17 cellular contexts compared by ENCODE assay signal in genomic region chr2:96330407-96330806, GRCh38. TPM values are rescaled to one million over a fixed set of nuclear protein-coding genes. Genes with fewer than 3 reads are reported as not detected.
A peak's percentile ranks its signal among the peaks of the same experiment; 100 is the strongest.
DNase-seq lines count a peak whose midpoint lies in the region; ATAC-seq, FAIRE-seq and TF ChIP-seq lines count a peak whose summit lies in the region.
"Had no signal": no experiment of that assay in that cellular context is flagged by ENCODE, and none has a peak within 500 bp of the region (broad histone marks: within the 10 kb centered on the region; RNA-seq: fewer than 3 reads in every experiment).

No MANE protein-coding gene starts in this region.

- H3K4me3 ChIP-seq in right lobe of liver (no peak overlapping the region), HepG2 (replicated peaks in 1 of 3; ENCODE audit: insufficient read depth in 1 of 3, low read depth in 2 of 3, low read length in 3 of 3) (no peak overlapping the region), SK-N-SH (ENCODE audit: low read depth in 2 of 2, low read length in 1 of 2) (no peak overlapping the region), fibroblast of the aortic adventitia (ENCODE audit: low read depth, low read length) (no peak overlapping the region)
- H3K4me3 ChIP-seq: colonic mucosa, GM23338 had no signal

- POLR2A ChIA-PET in HepG2 (lab: Yijun Ruan, JAX) (interaction anchor here (0.6 to 1.4 kb wide), 2 partner anchors 24 to 71 kb away, joined by 3 to 4 read pairs; no protein-coding TSS in a partner anchor), SK-N-SH (lab: Yijun Ruan, JAX) (no interaction called here)

- H3K9me3 ChIP-seq in right lobe of liver (no peaks in the 10 kb centered on the region), HepG2 (ENCODE audit: low read length) (no peaks in the 10 kb centered on the region), SK-N-SH (no peaks in the 10 kb centered on the region)
- H3K9me3 ChIP-seq: colonic mucosa had no signal

- no TSS peak for BruUV-seq in HepG2 (replicated peaks; lab: Mats Ljungman, UMichigan)

- no peak overlapping the region for H3K9ac ChIP-seq in HepG2 (ENCODE audit: insufficient read depth, low read depth, low read length)
- H3K9ac ChIP-seq in SK-N-SH, result no peak overlapping the region

- in situ Hi-C loops in HepG2 (cut with HindIII; ENCODE audit: extremely low pct_ligation_motif_present, low pct_unique_long_range_greater_than_20kb), result no loop called here

- WGBS in right lobe of liver (ENCODE audit: insufficient coverage, low coverage, low lambda C conversion rate, missing lambda C conversion rate), result 7% methylated on average over 1 of the region's 1 CpG
- WGBS in HepG2 (ENCODE audit: low lambda C conversion rate), result 96% methylated on average over 1 of the region's 1 CpG
- WGBS in SK-N-SH (ENCODE audit: low lambda C conversion rate), result 44% methylated on average over 1 of the region's 1 CpG

- ATAC-seq in right lobe of liver, result peak; percentile 39 to 84 (median 52)
- ATAC-seq in HepG2, result no peak
- no peak for ATAC-seq in HG03439 (IDR thresholded peaks at IDR 0.05; ENCODE audit: unreplicated experiment)
- ATAC-seq in HG02759 (IDR thresholded peaks at IDR 0.05; ENCODE audit: unreplicated experiment), result no peak
- no peak for ATAC-seq in GM18858 (IDR thresholded peaks at IDR 0.05; ENCODE audit: unreplicated experiment)
- ATAC-seq: GM23338 had no signal

- CTCF ChIA-PET in HepG2 (lab: Yijun Ruan, JAX; ENCODE audit: low intra/inter-chr PET ratio, low total read pairs), result no interaction called here
- CTCF ChIA-PET in SK-N-SH (lab: Yijun Ruan, JAX), result interaction anchor here (1.3 kb wide), 1 partner anchor 179 kb away, joined by 4 read pairs; no protein-coding TSS in a partner anchor

- peaks cover 14% of the 10 kb centered on the region for H3F3A ChIP-seq in SK-N-SH (replicated peaks; ENCODE audit: insufficient read depth)

- no peaks in the 10 kb centered on the region for H3K9me2 ChIP-seq in SK-N-SH

- TF ChIP-seq CTCF in right lobe of liver (IDR thresholded peaks at IDR 0.05) (no peak), HepG2 (CRISPR knock-in tag; IDR thresholded peaks at IDR 0.05) (no peak), SK-N-SH (IDR thresholded peaks at IDR 0.05) (no peak), fibroblast of the aortic adventitia (IDR thresholded peaks at IDR 0.05; ENCODE audit: insufficient read depth, low read length) (no peak)

- H3K27me3 ChIP-seq in right lobe of liver (no peaks in the 10 kb centered on the region), HepG2 (ENCODE audit: control insufficient read depth in 1 of 2, insufficient read depth in 2 of 2, low read length in 2 of 2) (no peaks in the 10 kb centered on the region), SK-N-SH (ENCODE audit: insufficient read depth) (no peaks in the 10 kb centered on the region)
- H3K27me3 ChIP-seq: colonic mucosa had no signal

- H3K4me1 ChIP-seq in right lobe of liver, result peaks cover 0 to 23% (median 3%) of the 10 kb centered on the region in 4 donors
- peaks cover 30% of the 10 kb centered on the region for H3K4me1 ChIP-seq in HepG2 (ENCODE audit: insufficient read depth, low read length)
- peaks cover 8 to 10% of the 10 kb centered on the region in 2 experiments; a peak in 1 of 4 replicates for H3K4me1 ChIP-seq in SK-N-SH (ENCODE audit: control insufficient read depth in 1 of 2, insufficient read depth in 2 of 2, low read depth in 1 of 2, low read length in 1 of 2)

- no peak overlapping the region for H2AFZ ChIP-seq in HepG2 (ENCODE audit: low read length)
- H2AFZ ChIP-seq in SK-N-SH (ENCODE audit: low read depth), result no peak overlapping the region
- H2AFZ ChIP-seq: GM23338 had no signal

- FAIRE-seq in HepG2 (lab: Jason Lieb, UNC), result no peak
- FAIRE-seq: islet of Langerhans had no signal

- H3K4me2 ChIP-seq in HepG2 (ENCODE audit: low read depth, low read length) (no peak overlapping the region), SK-N-SH (no peak overlapping the region)
- H3K4me2 ChIP-seq: GM23338 had no signal

- TF ChIP-seq RAD21 in HepG2 (CRISPR knock-in tag; IDR thresholded peaks at IDR 0.05) (no peak), SK-N-SH (IDR thresholded peaks at IDR 0.05; ENCODE audit: low read length) (no peak)

- H3K27ac ChIP-seq in right lobe of liver, result peak overlapping the region in 1 of 3 donors; percentile 31
- no peak overlapping the region for H3K27ac ChIP-seq in HepG2 (ENCODE audit: extremely low read length, insufficient read depth, low read length)
- H3K27ac ChIP-seq in SK-N-SH (ENCODE audit: low read depth in 2 of 2, low read length in 1 of 2), result peak overlapping the region in 1 of 2 experiments; percentile 84; a peak in 2 of 4 replicates
- H3K27ac ChIP-seq: colonic mucosa had no signal

- no peaks in the 10 kb centered on the region for H3K36me3 ChIP-seq in right lobe of liver
- peaks cover 5 to 15% of the 10 kb centered on the region in 2 experiments; a peak in 4 of 5 replicates for H3K36me3 ChIP-seq in HepG2 (replicated peaks in 1 of 2; ENCODE audit: control insufficient read depth in 1 of 2, insufficient read depth in 2 of 2, low read length in 2 of 2)
- H3K36me3 ChIP-seq in SK-N-SH (replicated peaks in 1 of 2; ENCODE audit: control insufficient read depth in 1 of 2, insufficient read depth in 2 of 2, low read length in 1 of 2), result peaks cover 0 to 5% of the 10 kb centered on the region in 2 experiments
- H3K36me3 ChIP-seq: colonic mucosa had no signal

- TF ChIP-seq EP300 in HepG2 (IDR thresholded peaks at IDR 0.05; ENCODE audit: low read depth in 2 of 2, low read length in 2 of 2) (no peak), HepG2 (CRISPR knock-in tag; IDR thresholded peaks at IDR 0.05; ENCODE audit: borderline replicate concordance) (no peak), SK-N-SH (IDR thresholded peaks at IDR 0.05; ENCODE audit: borderline replicate concordance in 1 of 2, low read depth in 1 of 2, low read length in 1 of 2) (no peak)

- intact Hi-C loops in right lobe of liver (cut with DNase I), result no loop called here
- intact Hi-C loops in HepG2 (cut with micrococcal nuclease; ENCODE audit: unreplicated experiment), result no loop called here

- H3K79me2 ChIP-seq in HepG2 (ENCODE audit: insufficient read depth, low read length), result peaks cover 2% of the 10 kb centered on the region
- peaks cover 15% of the 10 kb centered on the region for H3K79me2 ChIP-seq in SK-N-SH (ENCODE audit: insufficient read depth)

- no peaks in the 10 kb centered on the region for H4K20me1 ChIP-seq in HepG2 (ENCODE audit: insufficient read depth, low read length)
- no peaks in the 10 kb centered on the region for H4K20me1 ChIP-seq in SK-N-SH (ENCODE audit: insufficient read depth)

- TF ChIP-seq POLR2A in right lobe of liver (IDR thresholded peaks at IDR 0.05) (no peak), HepG2 (IDR thresholded peaks at IDR 0.05; ENCODE audit: insufficient read depth in 1 of 2, low read depth in 2 of 2, low read length in 2 of 2) (no peak)

- DNase-seq in right lobe of liver, result no peak
- DNase-seq in HepG2 (ENCODE audit: low spot score), result no peak
- DNase-seq in SK-N-SH, result no peak
- peak; percentile 68 for DNase-seq in fibroblast of the aortic adventitia (ENCODE audit: low read depth)
- DNase-seq in NCI-H1436 (lab: John Stamatoyannopoulos, UW), result no peak
- DNase-seq: activated CD8-positive, alpha-beta memory T cell treated with anti-CD3 and anti-CD28 coated beads, Interleukin-2, amount 50 U/mL, for 4 hours; activated naive CD8-positive, alpha-beta T cell treated with anti-CD3 and anti-CD28 coated beads, Interleukin-2, amount 10 ng/mL, durations not matched to agents 7 days and 5 days; colonic mucosa; foreskin melanocyte; NCI-H1092 treated with DMSO at 0.1 percent for 48 hours; stimulated activated CD4-positive, alpha-beta T cell treated with anti-CD3 and anti-CD28 coated beads, Interleukin-4, amount 100 ng/mL, for 4 hours; stimulated activated naive CD4-positive, alpha-beta T cell had no signal

RNA-seq across cellular contexts. Expression of gene NCAPH, which starts 5.2 kb away (rescaled TPM):
- total RNA-seq in right lobe of liver (1 to 10 TPM in 2 of 6 experiments, under 1 TPM in 4; 0.24 to 1.6 (median 0.72) TPM), HepG2 (2016; rRNA removed; fragmentation: Illumina TruSeq; extraction: Trizol) (48.8 and 66.9 TPM in 2 replicates), fibroblast of the aortic adventitia (ENCODE audit: low replicate concordance) (0.57 and 18.7 TPM in 2 replicates)
- 17.2 and 17.9 TPM in 2 replicates for total RNA-seq in HepG2 (2016; cell fraction: cytosol; rRNA removed; fragmentation: Illumina TruSeq; extraction: Trizol; ENCODE audit: low read depth)
- total RNA-seq in HepG2 (2016; cell fraction: insoluble cytoplasmic fraction; rRNA removed; fragmentation: Illumina TruSeq; extraction: Trizol), result 51.2 and 65.6 TPM in 2 replicates
- 23.8 and 28.9 TPM in 2 replicates for total RNA-seq in HepG2 (2016; cell fraction: membrane; rRNA removed; fragmentation: Illumina TruSeq; extraction: Trizol)
- 27.0 and 29.9 TPM in 2 replicates for total RNA-seq in HepG2 (2016; cell fraction: nucleus; rRNA removed; fragmentation: Illumina TruSeq; extraction: Trizol)
- polyA plus RNA-seq in HepG2 (2011; rRNA removed) (13.5 and 22.8 TPM in 2 replicates), SK-N-SH (2012; rRNA removed) (17.0 and 17.8 TPM in 2 replicates)
- 15.0 and 23.3 TPM in 2 replicates for polyA plus RNA-seq in HepG2 (2011; cell fraction: cytosol; rRNA removed)
- 9.2 and 13.0 TPM in 2 replicates for polyA plus RNA-seq in HepG2 (2011; cell fraction: nucleus; rRNA removed)
- polyA plus RNA-seq in HepG2 (2012), result 7.8 and 19.4 TPM in 2 replicates
- 3.3 and 5.6 TPM in 2 replicates for polyA plus RNA-seq in HepG2 (2016; cell fraction: cytosol; fragmentation: Illumina TruSeq; extraction: Trizol; ENCODE audit: low read depth)
- 62.0 and 66.5 TPM in 2 replicates for polyA plus RNA-seq in HepG2 (2016; cell fraction: insoluble cytoplasmic fraction; fragmentation: Illumina TruSeq; extraction: Trizol; ENCODE audit: low read depth)
- 9.1 and 10.8 TPM in 2 replicates for polyA plus RNA-seq in HepG2 (2016; cell fraction: membrane; fragmentation: Illumina TruSeq; extraction: Trizol; ENCODE audit: low read depth)
- polyA plus RNA-seq in HepG2 (2016; cell fraction: nucleus; fragmentation: Illumina TruSeq; extraction: Trizol; ENCODE audit: insufficient read depth, low read depth), result 35.6 and 38.5 TPM in 2 replicates
- polyA minus RNA-seq in HepG2 (2011; rRNA and poly(A)+ RNA removed; ENCODE audit: low replicate concordance), result 29.4 and 107 TPM in 2 replicates
- polyA minus RNA-seq in HepG2 (2011; cell fraction: cytosol; rRNA and poly(A)+ RNA removed), result 12.9 and 17.8 TPM in 2 replicates
- 9.4 and 16.4 TPM in 2 replicates for polyA minus RNA-seq in HepG2 (2011; cell fraction: nucleus; rRNA and poly(A)+ RNA removed)
- 15.0 and 17.0 TPM in 2 replicates for polyA plus RNA-seq in SK-N-SH (2012; cell fraction: cytosol; rRNA removed)
- 15.2 and 15.8 TPM in 2 replicates for polyA plus RNA-seq in SK-N-SH (2012; cell fraction: nucleus; rRNA removed)

RNA-seq across cellular contexts. Expression of gene ITPRIPL1, which starts 5.3 kb away (rescaled TPM):
- total RNA-seq in right lobe of liver, result 1 to 10 TPM in 1 of 6 experiments, under 1 TPM in 5; 0.15 to 1.2 (median 0.24) TPM
- total RNA-seq in HepG2 (2016; rRNA removed; fragmentation: Illumina TruSeq; extraction: Trizol), result 8.7 and 11.7 TPM in 2 replicates
- total RNA-seq in HepG2 (2016; cell fraction: cytosol; rRNA removed; fragmentation: Illumina TruSeq; extraction: Trizol; ENCODE audit: low read depth), result 1.8 TPM in 2 replicates
- 9.0 and 10.8 TPM in 2 replicates for total RNA-seq in HepG2 (2016; cell fraction: insoluble cytoplasmic fraction; rRNA removed; fragmentation: Illumina TruSeq; extraction: Trizol)
- total RNA-seq in HepG2 (2016; cell fraction: membrane; rRNA removed; fragmentation: Illumina TruSeq; extraction: Trizol), result 6.8 and 7.2 TPM in 2 replicates
- total RNA-seq in HepG2 (2016; cell fraction: nucleus; rRNA removed; fragmentation: Illumina TruSeq; extraction: Trizol), result 7.6 and 9.0 TPM in 2 replicates
- 4.3 and 6.3 TPM in 2 replicates for polyA plus RNA-seq in HepG2 (2011; rRNA removed)
- 5.1 and 5.4 TPM in 2 replicates for polyA plus RNA-seq in HepG2 (2011; cell fraction: cytosol; rRNA removed)
- 4.6 and 5.3 TPM in 2 replicates for polyA plus RNA-seq in HepG2 (2011; cell fraction: nucleus; rRNA removed)
- 7.4 and 9.8 TPM in 2 replicates for polyA plus RNA-seq in HepG2 (2012)
- polyA plus RNA-seq in HepG2 (2016; cell fraction: cytosol; fragmentation: Illumina TruSeq; extraction: Trizol; ENCODE audit: low read depth), result 1.3 and 2.7 TPM in 2 replicates
- 6.6 and 6.7 TPM in 2 replicates for polyA plus RNA-seq in HepG2 (2016; cell fraction: insoluble cytoplasmic fraction; fragmentation: Illumina TruSeq; extraction: Trizol; ENCODE audit: low read depth)
- polyA plus RNA-seq in HepG2 (2016; cell fraction: membrane; fragmentation: Illumina TruSeq; extraction: Trizol; ENCODE audit: low read depth), result 2.8 and 3.9 TPM in 2 replicates
- polyA plus RNA-seq in HepG2 (2016; cell fraction: nucleus; fragmentation: Illumina TruSeq; extraction: Trizol; ENCODE audit: insufficient read depth, low read depth), result 11.2 and 11.5 TPM in 2 replicates
- polyA minus RNA-seq in HepG2 (2011; rRNA and poly(A)+ RNA removed; ENCODE audit: low replicate concordance), result 0.16 and 9.3 TPM in 2 replicates
- polyA minus RNA-seq in HepG2 (2011; cell fraction: cytosol; rRNA and poly(A)+ RNA removed), result 3.9 and 4.1 TPM in 2 replicates
- 2.7 TPM in 2 replicates for polyA minus RNA-seq in HepG2 (2011; cell fraction: nucleus; rRNA and poly(A)+ RNA removed)
- 4.3 and 5.0 TPM in 2 replicates for polyA plus RNA-seq in SK-N-SH (2012; rRNA removed)
- 5.0 and 6.1 TPM in 2 replicates for polyA plus RNA-seq in SK-N-SH (2012; cell fraction: cytosol; rRNA removed)
- 3.4 and 3.6 TPM in 2 replicates for polyA plus RNA-seq in SK-N-SH (2012; cell fraction: nucleus; rRNA removed)
- total RNA-seq in fibroblast of the aortic adventitia (ENCODE audit: low replicate concordance), result 2.5 and 3.4 TPM in 2 replicates

RNA-seq across cellular contexts. Expression of gene SNRNP200, which starts 25.1 kb away (rescaled TPM):
- 10 to 100 TPM; 43.6 to 52.5 (median 46.8) TPM for total RNA-seq in right lobe of liver
- total RNA-seq in HepG2 (2016; rRNA removed; fragmentation: Illumina TruSeq; extraction: Trizol), result 99.0 and 163 TPM in 2 replicates
- total RNA-seq in HepG2 (2016; cell fraction: cytosol; rRNA removed; fragmentation: Illumina TruSeq; extraction: Trizol; ENCODE audit: low read depth), result 47.2 and 52.9 TPM in 2 replicates
- total RNA-seq in HepG2 (2016; cell fraction: insoluble cytoplasmic fraction; rRNA removed; fragmentation: Illumina TruSeq; extraction: Trizol), result 96.1 and 157 TPM in 2 replicates
- 38.5 and 38.9 TPM in 2 replicates for total RNA-seq in HepG2 (2016; cell fraction: membrane; rRNA removed; fragmentation: Illumina TruSeq; extraction: Trizol)
- 100 and 111 TPM in 2 replicates for total RNA-seq in HepG2 (2016; cell fraction: nucleus; rRNA removed; fragmentation: Illumina TruSeq; extraction: Trizol)
- polyA plus RNA-seq in HepG2 (2011; rRNA removed), result 228 and 232 TPM in 2 replicates
- 208 and 241 TPM in 2 replicates for polyA plus RNA-seq in HepG2 (2011; cell fraction: cytosol; rRNA removed)
- polyA plus RNA-seq in HepG2 (2011; cell fraction: nucleus; rRNA removed), result 356 and 374 TPM in 2 replicates
- 140 and 148 TPM in 2 replicates for polyA plus RNA-seq in HepG2 (2012)
- 7.3 and 8.8 TPM in 2 replicates for polyA plus RNA-seq in HepG2 (2016; cell fraction: cytosol; fragmentation: Illumina TruSeq; extraction: Trizol; ENCODE audit: low read depth)
- polyA plus RNA-seq in HepG2 (2016; cell fraction: insoluble cytoplasmic fraction; fragmentation: Illumina TruSeq; extraction: Trizol; ENCODE audit: low read depth), result 181 and 193 TPM in 2 replicates
- 14.0 and 16.1 TPM in 2 replicates for polyA plus RNA-seq in HepG2 (2016; cell fraction: membrane; fragmentation: Illumina TruSeq; extraction: Trizol; ENCODE audit: low read depth)
- 219 and 234 TPM in 2 replicates for polyA plus RNA-seq in HepG2 (2016; cell fraction: nucleus; fragmentation: Illumina TruSeq; extraction: Trizol; ENCODE audit: insufficient read depth, low read depth)
- 554 and 704 TPM in 2 replicates for polyA minus RNA-seq in HepG2 (2011; rRNA and poly(A)+ RNA removed; ENCODE audit: low replicate concordance)
- 179 and 186 TPM in 2 replicates for polyA minus RNA-seq in HepG2 (2011; cell fraction: cytosol; rRNA and poly(A)+ RNA removed)
- 151 and 182 TPM in 2 replicates for polyA minus RNA-seq in HepG2 (2011; cell fraction: nucleus; rRNA and poly(A)+ RNA removed)
- polyA plus RNA-seq in SK-N-SH (2012; rRNA removed), result 165 and 177 TPM in 2 replicates
- polyA plus RNA-seq in SK-N-SH (2012; cell fraction: cytosol; rRNA removed), result 104 and 134 TPM in 2 replicates
- 437 and 481 TPM in 2 replicates for polyA plus RNA-seq in SK-N-SH (2012; cell fraction: nucleus; rRNA removed)
- 28.0 and 39.3 TPM in 2 replicates for total RNA-seq in fibroblast of the aortic adventitia (ENCODE audit: low replicate concordance)

Comparison
In these comparisons a context has a peak if more than half of its experiments do, and no peak if none do; other contexts are left out.
1. ATAC-seq: peak in right lobe of liver (4 of 4); none in HepG2 (single experiment), HG03439 (single experiment), HG02759 (single experiment) and GM18858 (single experiment).